ENCODE assay signal across 12 cellular contexts in genomic region chr1:220219865-220220698, GRCh38. TPM values are rescaled to one million over a fixed set of nuclear protein-coding genes. Genes with fewer than 3 reads are reported as not detected.
DNase-seq lines count a peak whose midpoint lies in the region; ATAC-seq and TF ChIP-seq lines count a peak whose summit lies in the region.
"Had no signal": no experiment of that assay in that cellular context is flagged by ENCODE, and none has a peak within 500 bp of the region (broad histone marks: within the 10 kb centered on the region; RNA-seq: fewer than 3 reads in every experiment).

No MANE protein-coding gene starts in this region.

- TF ChIP-seq POLR2A in GM18951 (IDR thresholded peaks at IDR 0.05; ENCODE audit: extremely low read depth, insufficient read depth, insufficient read length), result peak; percentile 47
- no peak for TF ChIP-seq POLR2A in IMR-90 (IDR thresholded peaks at IDR 0.05; ENCODE audit: low read depth, low read length)

- no peak overlapping the region for H2AK5ac ChIP-seq in IMR-90 (ENCODE audit: low read depth, low read length)

- no peak overlapping the region for H3K14ac ChIP-seq in IMR-90 (replicated peaks; ENCODE audit: low read depth, low read length)

- no peak overlapping the region for H2BK5ac ChIP-seq in IMR-90 (ENCODE audit: low read depth, low read length, poor library complexity, severe bottlenecking)

- no peak overlapping the region for H2BK120ac ChIP-seq in IMR-90 (ENCODE audit: low read depth, low read length)

- no peak overlapping the region for H4K5ac ChIP-seq in IMR-90 (ENCODE audit: low read depth, low read length)

- H3K36me3 Mint-ChIP-seq in CD4-positive, CD25-positive, alpha-beta regulatory T cell, result no peaks in the 10 kb centered on the region

- no peak overlapping the region for H3K4me2 ChIP-seq in IMR-90 (ENCODE audit: low read depth, low read length)

- no peak overlapping the region for H3K4ac ChIP-seq in IMR-90 (ENCODE audit: low read depth, low read length)

- no peak overlapping the region for H4K8ac ChIP-seq in IMR-90 (ENCODE audit: low read depth in 2 of 2, low read length in 2 of 2)

- POLR2A ChIA-PET in IMR-90 (lab: Charles Lee; ENCODE audit: unreplicated experiment), result no interaction called here

- BruUV-seq in IMR-90 (replicated peaks; lab: Mats Ljungman, UMichigan), result no TSS peak

- H3K4me3 ChIP-seq in CD4-positive, CD25-positive, alpha-beta regulatory T cell (ENCODE audit: low read depth, low read length), result no peak overlapping the region
- H3K4me3 ChIP-seq in IMR-90 (ENCODE audit: insufficient read depth, low read depth, low read length), result no peak overlapping the region
- no peak overlapping the region for H3K4me3 ChIP-seq in HAP-1
- H3K4me3 ChIP-seq: BLaER1 treated with 17β-estradiol and CSF1 and Interleukin-3, amounts not matched to agents 10 nM and 100 nM; gastroesophageal sphincter had no signal

- peaks cover 37 to 54% (median 48%) of the 10 kb centered on the region in 4 donors for H3K4me1 Mint-ChIP-seq in CD4-positive, CD25-positive, alpha-beta regulatory T cell

- H3K9me3 ChIP-seq in CD4-positive, CD25-positive, alpha-beta regulatory T cell (ENCODE audit: control insufficient read depth in 2 of 2, low read length in 2 of 2), result no peaks in the 10 kb centered on the region
- H3K9me3 ChIP-seq in IMR-90 (ENCODE audit: control insufficient read depth, insufficient read depth, low read length) (no peaks in the 10 kb centered on the region), HAP-1 (no peaks in the 10 kb centered on the region)
- H3K9me3 ChIP-seq: BLaER1 treated with 17β-estradiol and CSF1 and Interleukin-3, amounts not matched to agents 10 nM and 100 nM; gastroesophageal sphincter had no signal

- dilution Hi-C loops in IMR-90 (cut with HindIII; ENCODE audit: low sequenced_read_pairs, unreplicated experiment), result no loop called here

- no peak overlapping the region for H3K9ac ChIP-seq in IMR-90 (ENCODE audit: low read depth, low read length)
- H3K9ac ChIP-seq: BLaER1 treated with 17β-estradiol and CSF1 and Interleukin-3, amounts not matched to agents 10 nM and 100 nM had no signal

- no peaks in the 10 kb centered on the region for H3K27me3 Mint-ChIP-seq in CD4-positive, CD25-positive, alpha-beta regulatory T cell

- no peaks in the 10 kb centered on the region for H3K9me3 Mint-ChIP-seq in CD4-positive, CD25-positive, alpha-beta regulatory T cell

- peaks cover 16 to 44% of the 10 kb centered on the region in 2 experiments for H3K79me1 ChIP-seq in IMR-90 (ENCODE audit: low read depth in 1 of 2, low read length in 2 of 2)

- peak overlapping the region; percentile 19 for H2AK9ac ChIP-seq in IMR-90 (replicated peaks; ENCODE audit: low read depth, low read length, poor library complexity)

- H2BK20ac ChIP-seq in IMR-90 (ENCODE audit: low read depth, low read length), result no peak overlapping the region

- no peak overlapping the region for H3K18ac ChIP-seq in IMR-90 (ENCODE audit: low read depth, low read length)

- H3K36me3 ChIP-seq in CD4-positive, CD25-positive, alpha-beta regulatory T cell (ENCODE audit: control insufficient read depth, insufficient read depth, low read length), result peaks cover 4% of the 10 kb centered on the region
- H3K36me3 ChIP-seq in IMR-90 (ENCODE audit: control insufficient read depth, insufficient read depth, low read length) (0 out of 2 replicates have a peak, but pooled peaks cover 2% of the 10 kb centered on the region), HAP-1 (replicated peaks) (no peaks in the 10 kb centered on the region)

- H3K4me1 ChIP-seq in CD4-positive, CD25-positive, alpha-beta regulatory T cell (ENCODE audit: control insufficient read depth, insufficient read depth, low read length, poor library complexity, severe bottlenecking), result peaks cover under 1% of the 10 kb centered on the region
- H3K4me1 ChIP-seq in IMR-90 (ENCODE audit: control insufficient read depth, insufficient read depth, low read length) (0 out of 2 replicates have a peak, but pooled peaks cover 2% of the 10 kb centered on the region), HAP-1 (peaks cover 11% of the 10 kb centered on the region)

- H3K27ac ChIP-seq in CD4-positive, CD25-positive, alpha-beta regulatory T cell (ENCODE audit: insufficient read depth, low read length, poor library complexity, severe bottlenecking), result no peak overlapping the region
- H3K27ac ChIP-seq in IMR-90 (ENCODE audit: insufficient read depth, low read length), result no peak overlapping the region
- H3K27ac ChIP-seq: BLaER1 treated with 17β-estradiol and CSF1 and Interleukin-3, amounts not matched to agents 10 nM and 100 nM; gastroesophageal sphincter had no signal

- no peak overlapping the region for H4K91ac ChIP-seq in IMR-90 (ENCODE audit: insufficient read depth, low read depth, low read length)

- H3K23ac ChIP-seq in IMR-90 (ENCODE audit: low read depth, low read length), result no peak overlapping the region

- H3K27ac Mint-ChIP-seq in CD4-positive, CD25-positive, alpha-beta regulatory T cell, result peak overlapping the region; percentile 23 to 88 (median 77)

- no peaks in the 10 kb centered on the region for H3K27me3 ChIP-seq in CD4-positive, CD25-positive, alpha-beta regulatory T cell (ENCODE audit: control insufficient read depth, insufficient read depth, low read length)
- H3K27me3 ChIP-seq in IMR-90 (ENCODE audit: control insufficient read depth, insufficient read depth, low read length), result no peaks in the 10 kb centered on the region
- H3K27me3 ChIP-seq in HAP-1 (ENCODE audit: low read depth), result no peaks in the 10 kb centered on the region
- H3K27me3 ChIP-seq: BLaER1 treated with 17β-estradiol and CSF1 and Interleukin-3, amounts not matched to agents 10 nM and 100 nM; gastroesophageal sphincter had no signal

- peaks cover 2% of the 10 kb centered on the region; the same call in 1 of the 2 replicates for H3K9me1 ChIP-seq in IMR-90 (ENCODE audit: insufficient read depth, low read length)

- CTCF ChIA-PET in IMR-90 (lab: Yijun Ruan, JAX), result interaction anchor here (1.4 kb wide), 1 partner anchor 11 kb away, joined by 6 read pairs; no protein-coding TSS in a partner anchor

- ATAC-seq in CD4-positive, CD25-positive, alpha-beta regulatory T cell (ENCODE audit: low read depth in 2 of 2), result no peak
- ATAC-seq in HG02642 (IDR thresholded peaks at IDR 0.05; ENCODE audit: poor library complexity, unreplicated experiment) (peak; percentile 66), IMR-90 (ENCODE audit: low read depth) (no peak)
- ATAC-seq: gastroesophageal sphincter had no signal

- no peak overlapping the region for H2AFZ ChIP-seq in IMR-90 (replicated peaks; ENCODE audit: low read length, poor library complexity)

- WGBS in IMR-90 (ENCODE audit: extremely low coverage in 2 of 2, insufficient read length in 1 of 2), 2 experiments, result 96% methylated on average over 5 of the region's 15 CpGs; no CpG with 5 or more reads in 1 of the 2 experiments

- H2BK15ac ChIP-seq in IMR-90 (ENCODE audit: low read depth, low read length), result no peak overlapping the region

- peaks cover 24% of the 10 kb centered on the region for H4K20me1 ChIP-seq in IMR-90 (ENCODE audit: insufficient read depth, low read length)

- H3K4me3 Mint-ChIP-seq in CD4-positive, CD25-positive, alpha-beta regulatory T cell, result no peak overlapping the region

- intact Hi-C loops in IMR-90 (cut with micrococcal nuclease), result loop anchor here (2.0 to 10.0 kb wide), 2 partner anchors 305 to 557 kb away; partner anchors contain the start of gene MARK1

- TF ChIP-seq RAD21 in IMR-90 (IDR thresholded peaks at IDR 0.05; ENCODE audit: low read length), result no peak

- in situ Hi-C loops in GM18951 (cut with MboI; ENCODE audit: low sequenced_read_pairs, unreplicated experiment), result no loop called here
- in situ Hi-C loops in IMR-90 (cut with MboI; ENCODE audit: low sequenced_read_pairs), result no loop called here
- in situ Hi-C loops in HAP-1 (cut with MboI; ENCODE audit: low sequenced_read_pairs), result no loop called here

- no peak for TF ChIP-seq CTCF in IMR-90 (conservative IDR thresholded peaks at IDR 0.05; ENCODE audit: low read depth, low read length)

- H3K56ac ChIP-seq in IMR-90 (ENCODE audit: extremely low read depth, insufficient read depth, low read length), result no peak overlapping the region

- DNase-seq in CD4-positive, CD25-positive, alpha-beta regulatory T cell, result no peak
- DNase-seq in IMR-90 (no peak), GM03348 (ENCODE audit: low spot score) (no peak), COLO829 (ENCODE audit: low spot score) (no peak), NCI-H1930 (lab: John Stamatoyannopoulos, UW) (no peak), HAP-1 (ENCODE audit: low spot score in 2 of 2) (no peak)
- DNase-seq: NCI-H524 treated with DMSO at 0.1 percent for 48 hours; stimulated activated CD4-positive, alpha-beta T cell treated with anti-CD3 and anti-CD28 coated beads, Interleukin-2, amount 100 ng/mL, for 48 hours had no signal

TF ChIP-seq in IMR-90, 13 proteins besides CTCF, POLR2A, EP300 and RAD21:
- TF ChIP-seq RCOR1 (IDR thresholded peaks at IDR 0.05; ENCODE audit: insufficient replicate concordance, low read length), result no peak
- peak; percentile 52; the same call in 1 of the 2 replicates for TF ChIP-seq MAFK (IDR thresholded peaks at IDR 0.05; ENCODE audit: low read depth, low read length)
TF ChIP-seq in IMR-90: peak in this region for 1.

RNA-seq across cellular contexts. Expression of gene RAB3GAP2, which starts 52.2 kb away (rescaled TPM):
- total RNA-seq in CD4-positive, CD25-positive, alpha-beta regulatory T cell, result 48.0 TPM
- 10 to 100 TPM; 13.7 to 23.2 (median 19.8) TPM for polyA plus RNA-seq in CD4-positive, CD25-positive, alpha-beta regulatory T cell
- 37.5 and 37.8 TPM in 2 replicates for total RNA-seq in IMR-90 (2012; rRNA removed)
- polyA plus RNA-seq in IMR-90 (2012; rRNA removed), result 11.0 and 12.3 TPM in 2 replicates
- polyA plus RNA-seq in IMR-90 (2012; cell fraction: cytosol; rRNA removed), result 3.6 and 8.0 TPM in 2 replicates
- polyA plus RNA-seq in IMR-90 (2012; cell fraction: nucleus; rRNA removed; ENCODE audit: low replicate concordance), result 8.8 and 34.1 TPM in 2 replicates
